20 cellular contexts compared by ENCODE assay signal in genomic region chr15:90022905-90023700, GRCh38. TPM values are rescaled to one million over a fixed set of nuclear protein-coding genes. Genes with fewer than 3 reads are reported as not detected.
DNase-seq lines count a peak whose midpoint lies in the region; ATAC-seq, FAIRE-seq and TF ChIP-seq lines count a peak whose summit lies in the region.
"Had no signal": no experiment of that assay in that cellular context is flagged by ENCODE, and none has a peak within 500 bp of the region (broad histone marks: within the 10 kb centered on the region; RNA-seq: fewer than 3 reads in every experiment).

No MANE protein-coding gene starts in this region.

- H3K4me3 ChIP-seq in H1 (ENCODE audit: extremely low read depth in 1 of 4, insufficient read depth in 2 of 4, low read depth in 3 of 4, low read length in 4 of 4) (no peak overlapping the region), heart left ventricle (no peak overlapping the region)
- H3K4me3 ChIP-seq: HAP-1 had no signal

- POLR2A ChIA-PET in activated CD4-positive, alpha-beta T cell treated with anti-CD3 and anti-CD28 coated beads, Interleukin-2, amount 10 ng/mL, durations not matched to agents 7 days and 5 days (lab: Charles Lee): no interaction called here
- POLR2A ChIA-PET in H1 (lab: Charles Lee; ENCODE audit: partially characterized antibody): interaction anchor here (1.0 to 1.5 kb wide), 2 partner anchors 16 to 21 kb away, joined by 3 to 5 read pairs; partner anchors contain the start of gene ZNF710

- no peaks in the 10 kb centered on the region for H3K27me3 ChIP-seq in H1 (replicated peaks in 1 of 4; ENCODE audit: control insufficient read depth in 3 of 4, extremely low read depth in 1 of 4, insufficient read depth in 3 of 4, low read length in 3 of 4)
- H3K27me3 ChIP-seq in heart left ventricle: no peaks in the 10 kb centered on the region

- H3K4me3 Mint-ChIP-seq in activated CD4-positive, alpha-beta T cell treated with anti-CD3 and anti-CD28 coated beads, Interleukin-2, amount 10 ng/mL, durations not matched to agents 7 days and 5 days: no peak overlapping the region
- H3K4me3 Mint-ChIP-seq: CD4-positive, CD25-positive, alpha-beta regulatory T cell had no signal

- no peak overlapping the region for H4K8ac ChIP-seq in H1 (ENCODE audit: extremely low read depth, insufficient read depth, low read length)

- TF ChIP-seq CTCF in H1 (IDR thresholded peaks at IDR 0.05; ENCODE audit: control extremely low read depth in 1 of 3, insufficient read depth in 1 of 3, low read depth in 1 of 3, low read length in 3 of 3): no peak
- no peak for TF ChIP-seq CTCF in heart left ventricle (IDR thresholded peaks at IDR 0.05)

- H3K4ac ChIP-seq in H1 (replicated peaks; ENCODE audit: insufficient read length, low read depth, low read length): no peak overlapping the region

- no peak overlapping the region for H2BK15ac ChIP-seq in H1 (ENCODE audit: low read length)

- no peak overlapping the region for H2BK20ac ChIP-seq in H1 (ENCODE audit: low read length)

- peaks cover 2 to 15% (median 8%) of the 10 kb centered on the region in 4 experiments; a peak in 6 of 7 replicates for H3K4me1 ChIP-seq in H1 (replicated peaks in 1 of 4; ENCODE audit: control insufficient read depth in 3 of 4, insufficient read depth in 4 of 4, low read length in 3 of 4)
- peaks cover 0 to 48% (median 14%) of the 10 kb centered on the region in 12 donors for H3K4me1 ChIP-seq in heart left ventricle
- H3K4me1 ChIP-seq: HAP-1 had no signal

- TF ChIP-seq EP300 in H1 (IDR thresholded peaks at IDR 0.05; ENCODE audit: borderline replicate concordance in 1 of 2, low read depth in 2 of 2, low read length in 2 of 2): no peak

- H3K14ac ChIP-seq in H1 (ENCODE audit: insufficient read length): no peak overlapping the region

- intact Hi-C loops in heart left ventricle (cut with DNase I): no loop called here

- no peak overlapping the region for H4K91ac ChIP-seq in H1 (replicated peaks; ENCODE audit: insufficient read length, low read length)

- no peak overlapping the region for H2BK120ac ChIP-seq in H1 (replicated peaks; ENCODE audit: low read depth, low read length)

- H3K27ac ChIP-seq in H1 (ENCODE audit: low read depth, low read length) (0 out of 2 replicates have a peak overlapping the region, but pooled peaks have one; percentile 44), heart left ventricle (no peak overlapping the region)

- no peak overlapping the region for H3K9ac ChIP-seq in H1 (replicated peaks in 1 of 4; ENCODE audit: extremely low read depth in 1 of 4, low read depth in 3 of 4, low read length in 3 of 4)

- no peak overlapping the region for H3K56ac ChIP-seq in H1 (replicated peaks; ENCODE audit: insufficient read length, low read depth, low read length)

- H3K36me3 ChIP-seq in H1 (ENCODE audit: control insufficient read depth in 2 of 4, insufficient read depth in 4 of 4, low read length in 3 of 4) (no peaks in the 10 kb centered on the region), heart left ventricle (no peaks in the 10 kb centered on the region)
- H3K36me3 ChIP-seq: HAP-1 had no signal

- no peak for FAIRE-seq in H1 (lab: Jason Lieb, UNC)

- peaks cover 0 to 11% of the 10 kb centered on the region in 2 experiments for H4K20me1 ChIP-seq in H1 (replicated peaks in 1 of 2; ENCODE audit: control insufficient read depth in 1 of 2, insufficient read depth in 2 of 2, low read length in 2 of 2)

- no peak for DNase-seq in activated CD4-positive, alpha-beta T cell treated with anti-CD3 and anti-CD28 coated beads, Interleukin-2, amount 10 ng/mL, durations not matched to agents 7 days and 5 days
- DNase-seq in activated CD4-positive, alpha-beta T cell treated with anti-CD3 and anti-CD28 coated beads, Interleukin-2, amount 50 U/mL, for 4 hours: no peak
- DNase-seq in H1 (ENCODE audit: low read depth in 1 of 2, low spot score in 2 of 2) (no peak), mesenteric fat pad (ENCODE audit: low spot score) (peak; percentile 49), NCI-H187 treated with DMSO at 0.1 percent for 48 hours (lab: John Stamatoyannopoulos, UW) (no peak), middle frontal gyrus (ENCODE audit: extremely low spot score, low spot score) (no peak), heart left ventricle (no peak), SW 1271 (lab: John Stamatoyannopoulos, UW) (no peak)
- DNase-seq: 8988T; CD4-positive, CD25-positive, alpha-beta regulatory T cell; COR-L47; DMS 273 treated with DMSO at 0.1 percent for 48 hours; GDM1; NCI-H1105 treated with DMSO at 0.1 percent for 48 hours; NCI-H1694; NCI-H2107; NCI-H510A; NCI-H774; SHP77 had no signal

- CTCF ChIA-PET in activated CD4-positive, alpha-beta T cell treated with anti-CD3 and anti-CD28 coated beads, Interleukin-2, amount 10 ng/mL, durations not matched to agents 7 days and 5 days (lab: Charles Lee): interaction anchor here (0.7 to 1.5 kb wide), 3 partner anchors 10 to 15 kb away, joined by 3 to 6 read pairs (median 4); no protein-coding TSS in a partner anchor
- CTCF ChIA-PET in H1 (lab: Charles Lee; ENCODE audit: partially characterized antibody): interaction anchor here (0.6 to 1.4 kb wide), 6 partner anchors 8 to 261 kb away, joined by 3 to 4 read pairs (median 4); no protein-coding TSS in a partner anchor

- peaks cover 0 to 11% of the 10 kb centered on the region in 2 experiments; a peak in 1 of 4 replicates for H3K79me2 ChIP-seq in H1 (ENCODE audit: control insufficient read depth in 1 of 2, insufficient read depth in 2 of 2, low read length in 2 of 2)

- no peak overlapping the region for H2BK12ac ChIP-seq in H1 (ENCODE audit: low read depth, low read length)

- H3K18ac ChIP-seq in H1 (ENCODE audit: extremely low read depth, low read length): no peak overlapping the region

- peak overlapping the region; percentile 6 for H3K27ac Mint-ChIP-seq in activated CD4-positive, alpha-beta T cell treated with anti-CD3 and anti-CD28 coated beads, Interleukin-2, amount 10 ng/mL, durations not matched to agents 7 days and 5 days

- 77% methylated on average over 6 of the region's 6 CpGs; no CpG with 5 or more reads in 1 of the 2 experiments for WGBS in H1 (ENCODE audit: extremely low coverage in 1 of 2, insufficient coverage in 1 of 2, insufficient read length in 1 of 2, insufficient replicate concordance in 2 of 2, low coverage in 1 of 2, low lambda C conversion rate in 2 of 2, missing lambda C conversion rate in 1 of 2), 2 experiments
- WGBS in heart left ventricle, 4 donors: 79 to 94% (median 87%) methylated on average over 6 of the region's 6 CpGs

- H3K27me3 Mint-ChIP-seq in activated CD4-positive, alpha-beta T cell treated with anti-CD3 and anti-CD28 coated beads, Interleukin-2, amount 10 ng/mL, durations not matched to agents 7 days and 5 days: no peaks in the 10 kb centered on the region
- H3K27me3 Mint-ChIP-seq: CD4-positive, CD25-positive, alpha-beta regulatory T cell had no signal

- no peaks in the 10 kb centered on the region for H3K23me2 ChIP-seq in H1 (ENCODE audit: low read depth, low read length)

- H3K9me3 ChIP-seq in H1 (ENCODE audit: insufficient read depth in 2 of 2, low read depth in 1 of 2, low read length in 1 of 2) (no peaks in the 10 kb centered on the region), heart left ventricle (no peaks in the 10 kb centered on the region)
- H3K9me3 ChIP-seq: HAP-1 had no signal

- no peak overlapping the region for H2AK5ac ChIP-seq in H1 (ENCODE audit: low read depth, low read length)

- no peak overlapping the region for H2AFZ ChIP-seq in H1 (ENCODE audit: low read length)

- no peak overlapping the region for H3K23ac ChIP-seq in H1 (ENCODE audit: insufficient read length)

- H4K5ac ChIP-seq in H1 (ENCODE audit: insufficient read length, low read depth, low read length): no peak overlapping the region

- no peak for TF ChIP-seq RAD21 in H1 (IDR thresholded peaks at IDR 0.05 in 1 of 2, conservative IDR thresholded peaks at IDR 0.05 in 1 of 2; ENCODE audit: low read depth in 2 of 2, low read length in 2 of 2)

- H3K79me1 ChIP-seq in H1 (ENCODE audit: low read depth, low read length): peaks cover 11% of the 10 kb centered on the region

- no peak for ATAC-seq in heart left ventricle

- no peak for TF ChIP-seq POLR2A in H1 (IDR thresholded peaks at IDR 0.05; ENCODE audit: control extremely low read depth in 1 of 2, low read depth in 2 of 2, low read length in 2 of 2)
- no peak for TF ChIP-seq POLR2A in heart left ventricle (IDR thresholded peaks at IDR 0.05)

- no peak overlapping the region for H2BK5ac ChIP-seq in H1 (ENCODE audit: low read depth, low read length)

- H3K36me3 Mint-ChIP-seq in activated CD4-positive, alpha-beta T cell treated with anti-CD3 and anti-CD28 coated beads, Interleukin-2, amount 10 ng/mL, durations not matched to agents 7 days and 5 days (ENCODE audit: low read depth): peaks cover 3% of the 10 kb centered on the region

- no peak overlapping the region for H3K4me2 ChIP-seq in H1 (ENCODE audit: insufficient read depth in 1 of 2, low read depth in 2 of 2, low read length in 2 of 2)

- peaks cover 42% of the 10 kb centered on the region for H3K4me1 Mint-ChIP-seq in activated CD4-positive, alpha-beta T cell treated with anti-CD3 and anti-CD28 coated beads, Interleukin-2, amount 10 ng/mL, durations not matched to agents 7 days and 5 days

- peaks cover 1% of the 10 kb centered on the region for H3K9me3 Mint-ChIP-seq in activated CD4-positive, alpha-beta T cell treated with anti-CD3 and anti-CD28 coated beads, Interleukin-2, amount 10 ng/mL, durations not matched to agents 7 days and 5 days

TF ChIP-seq in H1, 55 proteins besides CTCF, POLR2A, EP300 and RAD21 (continues in another document):
- TF ChIP-seq GABPA (IDR thresholded peaks at IDR 0.05; ENCODE audit: borderline replicate concordance, insufficient read depth, low read length) (no peak), RFX5 (IDR thresholded peaks at IDR 0.05; ENCODE audit: borderline replicate concordance, low read depth, low read length) (no peak), KDM4A (IDR thresholded peaks at IDR 0.05; ENCODE audit: low read depth, low read length, severe bottlenecking) (no peak), PHF8 (conservative IDR thresholded peaks at IDR 0.05; ENCODE audit: low read depth, low read length) (no peak), BCL11A (IDR thresholded peaks at IDR 0.05; ENCODE audit: low read depth in 2 of 2, low read length in 2 of 2) (no peak)

RNA-seq across cellular contexts. Expression of gene ZNF710, which starts 22.0 kb away (rescaled TPM):
- 10 to 100 TPM; 24.4 to 26.6 TPM for total RNA-seq in activated CD4-positive, alpha-beta T cell treated with anti-CD3 and anti-CD28 coated beads, Interleukin-2, amount 10 ng/mL, durations not matched to agents 7 days and 5 days
- 24.0 and 26.2 TPM in 2 replicates for total RNA-seq in H1 (2021; fragmentation: NEBNext Ultra II Directional; extraction: Animal tissue kit (Norgen Biotek cat#: 25700))
- polyA plus RNA-seq in H1 (2011; rRNA removed) (10.5 and 14.4 TPM in 2 replicates), heart left ventricle (1 to 10 TPM; 3.4 to 6.1 TPM)
- 6.5 TPM for polyA plus RNA-seq in H1 (2011; cell fraction: cytosol; rRNA removed)
- polyA plus RNA-seq in H1 (2011; cell fraction: nucleus; rRNA removed): 10.5 TPM
- 11.0 to 19.6 TPM (median 12.4 TPM) in 4 replicates for polyA plus RNA-seq in H1 (2012, experiment 1 of 2)
- polyA plus RNA-seq in H1 (2012, experiment 2 of 2): 9.9 TPM
- 23.2 TPM for polyA plus RNA-seq in H1 (2013, experiment 1 of 2)
- 23.2 TPM for polyA plus RNA-seq in H1 (2013, experiment 2 of 2)
- 6.9 and 11.7 TPM in 2 replicates for polyA minus RNA-seq in H1 (2011; rRNA and poly(A)+ RNA removed)
- 15.3 TPM for polyA minus RNA-seq in H1 (2011; cell fraction: cytosol; rRNA and poly(A)+ RNA removed)
- polyA minus RNA-seq in H1 (2011; cell fraction: nucleus; rRNA and poly(A)+ RNA removed): 7.6 TPM
- total RNA-seq in mesenteric fat pad (11.5 TPM), heart left ventricle (10 to 100 TPM in 1 of 9 donors, 1 to 10 TPM in 8; 2.9 to 22.4 (median 5.9) TPM)
